ENCODE assay signal across 27 cellular contexts in the genomic region with DNA sequence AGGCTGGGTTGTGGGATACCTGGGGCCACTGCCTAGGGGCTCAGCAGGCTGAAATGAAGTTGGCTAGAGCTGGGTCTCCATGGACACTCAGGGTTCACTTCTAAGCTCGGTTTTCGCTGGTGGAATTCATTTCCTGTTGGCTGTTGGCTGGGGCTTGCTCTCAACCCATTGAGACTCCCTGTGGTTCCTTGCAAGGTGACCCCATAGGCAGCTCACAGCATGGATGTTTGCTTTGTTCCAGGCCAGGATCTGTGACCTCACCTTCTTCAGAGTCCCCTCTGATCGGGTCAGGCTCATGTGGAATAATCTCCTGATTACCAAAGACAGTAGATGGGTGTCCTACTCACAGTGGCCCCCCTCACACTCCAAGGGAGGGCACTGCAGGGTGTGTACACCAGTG.
"Had no signal": no experiment of that assay in that cellular context is flagged by ENCODE, and none has a peak within 500 bp of the region (broad histone marks: within the 10 kb centered on the region; RNA-seq: fewer than 3 reads in every experiment).

No MANE protein-coding gene starts in this region.

- H3K4me3 ChIP-seq: adrenal gland, SK-N-MC had no signal

- DNase-seq: activated CD4-positive, alpha-beta T cell treated with anti-CD3 and anti-CD28 coated beads for 4 hours; activated CD8-positive, alpha-beta memory T cell treated with anti-CD3 and anti-CD28 coated beads, Interleukin-2, amount 50 U/mL, for 4 hours; activated CD8-positive, alpha-beta T cell treated with anti-CD3 and anti-CD28 coated beads for 36 hours; activated naive CD4-positive, alpha-beta T cell treated with anti-CD3 and anti-CD28 coated beads, Interleukin-2, amount 50 U/mL, for 16 hours; activated naive CD8-positive, alpha-beta T cell treated with anti-CD3 and anti-CD28 coated beads, Interleukin-2, amount 10 ng/mL, durations not matched to agents 7 days and 5 days; activated T-cell treated with anti-CD3 and anti-CD28 coated beads, Interleukin-2, amount 50 U/mL, for 72 hours; adrenal gland; anterior cingulate cortex; caudate nucleus; KG1; NCI-H1048; NCI-H1694; NCI-H2029; NCI-H2107; NCI-H2171 treated with DMSO at 0.1 percent for 48 hours; NCI-H226; NCI-H526 treated with DMSO at 0.1 percent for 48 hours; NK-92 treated with Interleukin-12 subunit alpha and Interleukin-12 subunit beta, amount 100 ng/mL, for 24 hours; OCI-M1; RPMI8226; T-helper 1 cell; WERI-Rb-1 had no signal

- H3K4me1 ChIP-seq: adrenal gland had no signal

- H3K27me3 Mint-ChIP-seq: activated CD8-positive, alpha-beta T cell treated with anti-CD3 and anti-CD28 coated beads for 36 hours had no signal

- H3K27ac ChIP-seq: adrenal gland, SK-N-MC, WERI-Rb-1 had no signal

- H3K4me1 Mint-ChIP-seq: activated naive CD8-positive, alpha-beta T cell treated with anti-CD3 and anti-CD28 coated beads, Interleukin-2, amount 10 ng/mL, durations not matched to agents 7 days and 5 days had no signal

- H3K4me3 Mint-ChIP-seq: activated CD8-positive, alpha-beta T cell treated with anti-CD3 and anti-CD28 coated beads for 36 hours; activated naive CD8-positive, alpha-beta T cell treated with anti-CD3 and anti-CD28 coated beads, Interleukin-2, amount 10 ng/mL, durations not matched to agents 7 days and 5 days; activated T-cell treated with anti-CD3 and anti-CD28 coated beads, Interleukin-2, amount 50 U/mL, for 72 hours had no signal

- H3K9me3 ChIP-seq: adrenal gland had no signal

- H3K27me3 ChIP-seq: adrenal gland had no signal

- H3K36me3 ChIP-seq: adrenal gland, WERI-Rb-1 had no signal

- H3K36me3 Mint-ChIP-seq: activated naive CD8-positive, alpha-beta T cell treated with anti-CD3 and anti-CD28 coated beads, Interleukin-2, amount 10 ng/mL, durations not matched to agents 7 days and 5 days had no signal

- H3K9me3 Mint-ChIP-seq: activated CD8-positive, alpha-beta T cell treated with anti-CD3 and anti-CD28 coated beads for 36 hours; activated naive CD8-positive, alpha-beta T cell treated with anti-CD3 and anti-CD28 coated beads, Interleukin-2, amount 10 ng/mL, durations not matched to agents 7 days and 5 days; activated T-cell treated with anti-CD3 and anti-CD28 coated beads, Interleukin-2, amount 50 U/mL, for 72 hours; activated T-helper 2 cell treated with anti-CD3 and anti-CD28 coated beads, Interferon-gamma antibody, Interleukin-2, Interleukin-4, amounts not matched to agents 10 μg/mL and 5 μg/mL and 100 μg/mL, durations not matched to agents 14 hours and 24 hours and 36 hours had no signal

- ATAC-seq: activated CD4-positive, CD25-positive, alpha-beta regulatory T cell treated with anti-CD3 and anti-CD28 coated beads, Interleukin-2, amount 50 U/mL, for 24 hours; activated CD8-positive, alpha-beta T cell treated with anti-CD3 and anti-CD28 coated beads for 36 hours; activated T-cell treated with anti-CD3 and anti-CD28 coated beads, Interleukin-2, amount 50 U/mL, for 72 hours; Panc1; Right ventricle myocardium inferior had no signal

- H3K27ac Mint-ChIP-seq: activated CD8-positive, alpha-beta T cell treated with anti-CD3 and anti-CD28 coated beads for 36 hours; activated naive CD8-positive, alpha-beta T cell treated with anti-CD3 and anti-CD28 coated beads, Interleukin-2, amount 10 ng/mL, durations not matched to agents 7 days and 5 days; activated T-cell treated with anti-CD3 and anti-CD28 coated beads, Interleukin-2, amount 50 U/mL, for 72 hours; activated T-helper 2 cell treated with anti-CD3 and anti-CD28 coated beads, Interferon-gamma antibody, Interleukin-2, Interleukin-4, amounts not matched to agents 10 μg/mL and 5 μg/mL and 100 μg/mL, durations not matched to agents 14 hours and 24 hours and 36 hours had no signal
